Comparison of ENCODE assay signal across 12 cellular contexts in genomic region chr15:101189708-101190107, GRCh38.
DNase-seq lines count a peak whose midpoint lies in the region; ATAC-seq, FAIRE-seq and TF ChIP-seq lines count a peak whose summit lies in the region.
"Had no signal": no experiment of that assay in that cellular context is flagged by ENCODE, and none has a peak within 500 bp of the region (broad histone marks: within the 10 kb centered on the region; RNA-seq: fewer than 3 reads in every experiment).

No MANE protein-coding gene starts in this region.

- H3K9me3 ChIP-seq in adrenal gland (replicated peaks in 1 of 3) (no peaks in the 10 kb centered on the region), keratinocyte (ENCODE audit: control insufficient read depth, low read depth, low read length) (no peaks in the 10 kb centered on the region)

- 90 to 95% (median 92%) methylated on average over 13 to 15 of the region's 15 CpGs for whole genome bisulfite sequencing in adrenal gland, 4 donors

- TF ChIP-seq POLR2A in adrenal gland (IDR thresholded peaks at IDR 0.05), result no peak

- dilution Hi-C loops in keratinocyte (cut with MboI; ENCODE audit: extremely low pct_ligation_motif_present, low sequenced_read_pairs), result no loop called here

- intact Hi-C loops in adrenal gland (cut with DNase I), result loop anchor here in 1 of 2 donors (10.0 kb wide), 2 partner anchors 65 kb away; partner anchors contain the start of gene CHSY1

- CTCF ChIA-PET in RWPE1 (lab: Yijun Ruan, JAX), result interaction anchor here (0.9 kb wide), 1 partner anchor 62 kb away, joined by 4 read pairs; the partner anchor contains the start of gene CHSY1

- H3K36me3 Mint-ChIP-seq in stimulated activated effector memory CD8-positive, alpha-beta T cell treated with anti-CD3 and anti-CD28 coated beads, Interleukin-12 subunit alpha, Interleukin-12 subunit beta, amount 100 ng/mL, for 72 hours, result peaks cover 94% of the 10 kb centered on the region

- ATAC-seq in stimulated activated effector memory CD8-positive, alpha-beta T cell treated with anti-CD3 and anti-CD28 coated beads, Interleukin-12 subunit alpha, Interleukin-12 subunit beta, amount 100 ng/mL, for 72 hours, result no peak
- ATAC-seq in HG03097 (IDR thresholded peaks at IDR 0.05; ENCODE audit: low FRiP score, unreplicated experiment), result no peak
- ATAC-seq in GM18861 (IDR thresholded peaks at IDR 0.05; ENCODE audit: unreplicated experiment), result no peak

- no peaks in the 10 kb centered on the region for H3K9me3 Mint-ChIP-seq in stimulated activated effector memory CD8-positive, alpha-beta T cell treated with anti-CD3 and anti-CD28 coated beads, Interleukin-12 subunit alpha, Interleukin-12 subunit beta, amount 100 ng/mL, for 72 hours

- TF ChIP-seq CTCF in RWPE1 (conservative IDR thresholded peaks at IDR 0.05; ENCODE audit: low read depth), result no peak
- no peak for TF ChIP-seq CTCF in adrenal gland (IDR thresholded peaks at IDR 0.05)
- no peak for TF ChIP-seq CTCF in keratinocyte (optimal IDR thresholded peaks at IDR 0.05 in 1 of 3, IDR thresholded peaks at IDR 0.05 in 1 of 3, conservative IDR thresholded peaks at IDR 0.05 in 1 of 3; ENCODE audit: extremely low read depth in 1 of 3, insufficient read depth in 2 of 3, low read length in 3 of 3)

- H3K36me3 ChIP-seq in adrenal gland (replicated peaks in 1 of 2) (no peaks in the 10 kb centered on the region), keratinocyte (ENCODE audit: control insufficient read depth in 2 of 2, extremely low read depth in 1 of 2, insufficient read depth in 2 of 2, low read length in 2 of 2) (no peaks in the 10 kb centered on the region)

- no peaks in the 10 kb centered on the region for H3K9me1 ChIP-seq in keratinocyte (ENCODE audit: control insufficient read depth, extremely low read depth, insufficient read depth, low read length)

- H3K4me1 Mint-ChIP-seq in stimulated activated effector memory CD8-positive, alpha-beta T cell treated with anti-CD3 and anti-CD28 coated beads, Interleukin-12 subunit alpha, Interleukin-12 subunit beta, amount 100 ng/mL, for 72 hours, result peaks cover 82% of the 10 kb centered on the region

- H3K27ac Mint-ChIP-seq in stimulated activated effector memory CD8-positive, alpha-beta T cell treated with anti-CD3 and anti-CD28 coated beads, Interleukin-12 subunit alpha, Interleukin-12 subunit beta, amount 100 ng/mL, for 72 hours, result peak overlapping the region; percentile 86

- H3K79me2 ChIP-seq in keratinocyte (ENCODE audit: control insufficient read depth, insufficient read depth, low read length), result peaks cover 90% of the 10 kb centered on the region

- no peak for FAIRE-seq in keratinocyte (lab: Jason Lieb, UNC)
- FAIRE-seq: colon, TTC549 had no signal

- H3K27me3 ChIP-seq in adrenal gland, result no peaks in the 10 kb centered on the region
- no peaks in the 10 kb centered on the region for H3K27me3 ChIP-seq in keratinocyte (ENCODE audit: control insufficient read depth, extremely low read depth, insufficient read depth, low read length)

- H4K20me1 ChIP-seq in keratinocyte (ENCODE audit: control insufficient read depth, extremely low read depth, insufficient read depth, low read length), result no peaks in the 10 kb centered on the region

- H3K4me2 ChIP-seq in keratinocyte (ENCODE audit: control insufficient read depth, extremely low read depth, insufficient read depth, low read depth, low read length), result peak overlapping the region; percentile 87

- peak overlapping the region; percentile 75 for H3K9ac ChIP-seq in keratinocyte (ENCODE audit: control insufficient read depth, extremely low read depth, insufficient read depth, low read length)

- POLR2A ChIA-PET in RWPE1 (lab: Yijun Ruan, JAX; ENCODE audit: low non-redundant PET), result no interaction called here

- peak overlapping the region; percentile 90 for H3K27ac ChIP-seq in RWPE1
- peak overlapping the region in 3 of 5 donors; percentile 55 to 88 (median 85) for H3K27ac ChIP-seq in adrenal gland
- H3K27ac ChIP-seq in keratinocyte (ENCODE audit: control insufficient read depth, insufficient read depth, low read length), result peak overlapping the region; percentile 83

- H3K4me1 ChIP-seq in adrenal gland (replicated peaks in 1 of 2), result peaks cover 13 to 62% of the 10 kb centered on the region in 2 donors
- peaks cover 87% of the 10 kb centered on the region for H3K4me1 ChIP-seq in keratinocyte (ENCODE audit: control insufficient read depth, extremely low read depth, insufficient read depth, low read length)

- DNase-seq in RWPE1 (ENCODE audit: low spot score) (no peak), adrenal gland (no peak), keratinocyte (ENCODE audit: low read depth, low spot score) (no peak), T-helper 9 cell (no peak)
- DNase-seq in stimulated activated effector memory CD8-positive, alpha-beta T cell treated with anti-CD3 and anti-CD28 coated beads, Interleukin-12 subunit alpha, Interleukin-12 subunit beta, amount 100 ng/mL, for 72 hours (ENCODE audit: low spot score in 2 of 2), result no peak
- DNase-seq: GOT3, KBM-7, NCI-H2107 had no signal

- no peak overlapping the region for H2AFZ ChIP-seq in keratinocyte (ENCODE audit: control insufficient read depth, low read length)

- peak overlapping the region; percentile 76 for H3K4me3 Mint-ChIP-seq in stimulated activated effector memory CD8-positive, alpha-beta T cell treated with anti-CD3 and anti-CD28 coated beads, Interleukin-12 subunit alpha, Interleukin-12 subunit beta, amount 100 ng/mL, for 72 hours

- H3K4me3 ChIP-seq in adrenal gland (no peak overlapping the region), keratinocyte (ENCODE audit: control insufficient read depth in 2 of 3, extremely low read depth in 1 of 3, insufficient read depth in 2 of 3, low read depth in 1 of 3, low read length in 3 of 3) (no peak overlapping the region)
